In the genomic region with DNA sequence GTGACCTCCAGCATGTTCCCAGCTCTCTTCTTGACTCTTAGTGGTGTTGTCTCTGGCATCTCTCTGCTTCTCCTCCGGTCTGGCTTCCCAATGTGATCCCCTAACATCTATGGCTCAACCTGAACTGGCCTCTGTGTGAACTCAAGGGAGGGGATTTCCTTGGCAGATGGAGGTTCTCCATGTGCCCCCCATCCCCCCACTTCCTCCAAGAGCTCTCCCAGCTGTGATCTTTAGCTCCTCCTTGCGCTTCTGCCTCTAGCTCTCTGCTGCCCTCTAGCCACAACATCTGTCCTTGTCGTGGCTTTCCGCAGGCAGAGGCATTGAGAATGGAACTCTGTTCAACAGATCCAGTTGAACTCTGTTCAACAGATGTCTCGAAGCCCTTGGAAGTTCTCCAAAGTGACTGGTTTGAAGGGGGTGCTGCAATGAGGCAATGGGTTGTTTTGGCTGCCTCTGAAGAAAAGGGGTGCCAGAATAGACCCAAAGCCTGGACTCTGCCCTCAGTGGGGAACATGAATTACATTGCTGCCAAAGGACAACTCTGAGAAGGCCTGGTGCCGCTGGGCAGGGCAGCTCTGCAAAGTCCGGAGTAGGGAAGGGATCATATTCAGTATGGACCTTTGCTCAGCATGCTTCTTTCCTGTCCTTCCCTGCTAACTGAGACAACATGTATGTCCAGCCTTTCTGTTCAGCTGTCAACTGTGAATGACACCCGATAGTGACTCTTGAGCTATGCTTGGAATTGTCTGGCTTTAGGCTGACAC, we compare ENCODE assay signal across 1 cellular context.
TF ChIP-seq lines count a peak whose summit lies in the region.

No MANE protein-coding gene starts in this region.

TF ChIP-seq in HepG2, 621 proteins besides CTCF, POLR2A, EP300 and RAD21 (continued from another document and continues in another):
- TF ChIP-seq, protein P1, sequence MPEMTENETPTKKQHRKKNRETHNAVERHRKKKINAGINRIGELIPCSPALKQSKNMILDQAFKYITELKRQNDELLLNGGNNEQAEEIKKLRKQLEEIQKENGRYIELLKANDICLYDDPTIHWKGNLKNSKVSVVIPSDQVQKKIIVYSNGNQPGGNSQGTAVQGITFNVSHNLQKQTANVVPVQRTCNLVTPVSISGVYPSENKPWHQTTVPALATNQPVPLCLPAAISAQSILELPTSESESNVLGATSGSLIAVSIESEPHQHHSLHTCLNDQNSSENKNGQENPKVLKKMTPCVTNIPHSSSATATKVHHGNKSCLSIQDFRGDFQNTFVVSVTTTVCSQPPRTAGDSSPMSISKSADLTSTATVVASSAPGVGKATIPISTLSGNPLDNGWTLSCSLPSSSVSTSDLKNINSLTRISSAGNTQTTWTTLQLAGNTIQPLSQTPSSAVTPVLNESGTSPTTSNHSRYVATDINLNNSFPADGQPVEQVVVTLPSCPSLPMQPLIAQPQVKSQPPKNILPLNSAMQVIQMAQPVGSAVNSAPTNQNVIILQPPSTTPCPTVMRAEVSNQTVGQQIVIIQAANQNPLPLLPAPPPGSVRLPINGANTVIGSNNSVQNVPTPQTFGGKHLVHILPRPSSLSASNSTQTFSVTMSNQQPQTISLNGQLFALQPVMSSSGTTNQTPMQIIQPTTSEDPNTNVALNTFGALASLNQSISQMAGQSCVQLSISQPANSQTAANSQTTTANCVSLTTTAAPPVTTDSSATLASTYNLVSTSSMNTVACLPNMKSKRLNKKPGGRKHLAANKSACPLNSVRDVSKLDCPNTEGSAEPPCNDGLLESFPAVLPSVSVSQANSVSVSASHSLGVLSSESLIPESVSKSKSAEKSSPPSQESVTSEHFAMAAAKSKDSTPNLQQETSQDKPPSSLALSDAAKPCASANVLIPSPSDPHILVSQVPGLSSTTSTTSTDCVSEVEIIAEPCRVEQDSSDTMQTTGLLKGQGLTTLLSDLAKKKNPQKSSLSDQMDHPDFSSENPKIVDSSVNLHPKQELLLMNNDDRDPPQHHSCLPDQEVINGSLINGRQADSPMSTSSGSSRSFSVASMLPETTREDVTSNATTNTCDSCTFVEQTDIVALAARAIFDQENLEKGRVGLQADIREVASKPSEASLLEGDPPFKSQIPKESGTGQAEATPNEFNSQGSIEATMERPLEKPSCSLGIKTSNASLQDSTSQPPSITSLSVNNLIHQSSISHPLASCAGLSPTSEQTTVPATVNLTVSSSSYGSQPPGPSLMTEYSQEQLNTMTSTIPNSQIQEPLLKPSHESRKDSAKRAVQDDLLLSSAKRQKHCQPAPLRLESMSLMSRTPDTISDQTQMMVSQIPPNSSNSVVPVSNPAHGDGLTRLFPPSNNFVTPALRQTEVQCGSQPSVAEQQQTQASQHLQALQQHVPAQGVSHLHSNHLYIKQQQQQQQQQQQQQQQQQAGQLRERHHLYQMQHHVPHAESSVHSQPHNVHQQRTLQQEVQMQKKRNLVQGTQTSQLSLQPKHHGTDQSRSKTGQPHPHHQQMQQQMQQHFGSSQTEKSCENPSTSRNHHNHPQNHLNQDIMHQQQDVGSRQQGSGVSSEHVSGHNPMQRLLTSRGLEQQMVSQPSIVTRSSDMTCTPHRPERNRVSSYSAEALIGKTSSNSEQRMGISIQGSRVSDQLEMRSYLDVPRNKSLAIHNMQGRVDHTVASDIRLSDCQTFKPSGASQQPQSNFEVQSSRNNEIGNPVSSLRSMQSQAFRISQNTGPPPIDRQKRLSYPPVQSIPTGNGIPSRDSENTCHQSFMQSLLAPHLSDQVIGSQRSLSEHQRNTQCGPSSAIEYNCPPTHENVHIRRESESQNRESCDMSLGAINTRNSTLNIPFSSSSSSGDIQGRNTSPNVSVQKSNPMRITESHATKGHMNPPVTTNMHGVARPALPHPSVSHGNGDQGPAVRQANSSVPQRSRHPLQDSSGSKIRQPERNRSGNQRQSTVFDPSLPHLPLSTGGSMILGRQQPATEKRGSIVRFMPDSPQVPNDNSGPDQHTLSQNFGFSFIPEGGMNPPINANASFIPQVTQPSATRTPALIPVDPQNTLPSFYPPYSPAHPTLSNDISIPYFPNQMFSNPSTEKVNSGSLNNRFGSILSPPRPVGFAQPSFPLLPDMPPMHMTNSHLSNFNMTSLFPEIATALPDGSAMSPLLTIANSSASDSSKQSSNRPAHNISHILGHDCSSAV (CRISPR knock-in tag; IDR thresholded peaks at IDR 0.05; ENCODE audit: borderline replicate concordance): no peak
- TF ChIP-seq GLI4 (CRISPR knock-in tag; IDR thresholded peaks at IDR 0.05; ENCODE audit: borderline replicate concordance): no peak
- TF ChIP-seq, protein P2, sequence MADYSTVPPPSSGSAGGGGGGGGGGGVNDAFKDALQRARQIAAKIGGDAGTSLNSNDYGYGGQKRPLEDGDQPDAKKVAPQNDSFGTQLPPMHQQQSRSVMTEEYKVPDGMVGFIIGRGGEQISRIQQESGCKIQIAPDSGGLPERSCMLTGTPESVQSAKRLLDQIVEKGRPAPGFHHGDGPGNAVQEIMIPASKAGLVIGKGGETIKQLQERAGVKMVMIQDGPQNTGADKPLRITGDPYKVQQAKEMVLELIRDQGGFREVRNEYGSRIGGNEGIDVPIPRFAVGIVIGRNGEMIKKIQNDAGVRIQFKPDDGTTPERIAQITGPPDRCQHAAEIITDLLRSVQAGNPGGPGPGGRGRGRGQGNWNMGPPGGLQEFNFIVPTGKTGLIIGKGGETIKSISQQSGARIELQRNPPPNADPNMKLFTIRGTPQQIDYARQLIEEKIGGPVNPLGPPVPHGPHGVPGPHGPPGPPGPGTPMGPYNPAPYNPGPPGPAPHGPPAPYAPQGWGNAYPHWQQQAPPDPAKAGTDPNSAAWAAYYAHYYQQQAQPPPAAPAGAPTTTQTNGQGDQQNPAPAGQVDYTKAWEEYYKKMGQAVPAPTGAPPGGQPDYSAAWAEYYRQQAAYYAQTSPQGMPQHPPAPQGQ (CRISPR knock-in tag; IDR thresholded peaks at IDR 0.05; ENCODE audit: borderline replicate concordance): no peak
- no peak for TF ChIP-seq JUN (CRISPR knock-in tag; IDR thresholded peaks at IDR 0.05)
- TF ChIP-seq ZNF10 (CRISPR knock-in tag; IDR thresholded peaks at IDR 0.05; ENCODE audit: borderline replicate concordance, low read depth): no peak
- TF ChIP-seq FIP1L1 (IDR thresholded peaks at IDR 0.05; ENCODE audit: borderline replicate concordance, insufficient read depth, low read depth, low read length): no peak
- no peak for TF ChIP-seq ZNF44 (CRISPR knock-in tag; IDR thresholded peaks at IDR 0.05)
- TF ChIP-seq, protein P3, sequence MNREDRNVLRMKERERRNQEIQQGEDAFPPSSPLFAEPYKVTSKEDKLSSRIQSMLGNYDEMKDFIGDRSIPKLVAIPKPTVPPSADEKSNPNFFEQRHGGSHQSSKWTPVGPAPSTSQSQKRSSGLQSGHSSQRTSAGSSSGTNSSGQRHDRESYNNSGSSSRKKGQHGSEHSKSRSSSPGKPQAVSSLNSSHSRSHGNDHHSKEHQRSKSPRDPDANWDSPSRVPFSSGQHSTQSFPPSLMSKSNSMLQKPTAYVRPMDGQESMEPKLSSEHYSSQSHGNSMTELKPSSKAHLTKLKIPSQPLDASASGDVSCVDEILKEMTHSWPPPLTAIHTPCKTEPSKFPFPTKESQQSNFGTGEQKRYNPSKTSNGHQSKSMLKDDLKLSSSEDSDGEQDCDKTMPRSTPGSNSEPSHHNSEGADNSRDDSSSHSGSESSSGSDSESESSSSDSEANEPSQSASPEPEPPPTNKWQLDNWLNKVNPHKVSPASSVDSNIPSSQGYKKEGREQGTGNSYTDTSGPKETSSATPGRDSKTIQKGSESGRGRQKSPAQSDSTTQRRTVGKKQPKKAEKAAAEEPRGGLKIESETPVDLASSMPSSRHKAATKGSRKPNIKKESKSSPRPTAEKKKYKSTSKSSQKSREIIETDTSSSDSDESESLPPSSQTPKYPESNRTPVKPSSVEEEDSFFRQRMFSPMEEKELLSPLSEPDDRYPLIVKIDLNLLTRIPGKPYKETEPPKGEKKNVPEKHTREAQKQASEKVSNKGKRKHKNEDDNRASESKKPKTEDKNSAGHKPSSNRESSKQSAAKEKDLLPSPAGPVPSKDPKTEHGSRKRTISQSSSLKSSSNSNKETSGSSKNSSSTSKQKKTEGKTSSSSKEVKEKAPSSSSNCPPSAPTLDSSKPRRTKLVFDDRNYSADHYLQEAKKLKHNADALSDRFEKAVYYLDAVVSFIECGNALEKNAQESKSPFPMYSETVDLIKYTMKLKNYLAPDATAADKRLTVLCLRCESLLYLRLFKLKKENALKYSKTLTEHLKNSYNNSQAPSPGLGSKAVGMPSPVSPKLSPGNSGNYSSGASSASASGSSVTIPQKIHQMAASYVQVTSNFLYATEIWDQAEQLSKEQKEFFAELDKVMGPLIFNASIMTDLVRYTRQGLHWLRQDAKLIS (CRISPR knock-in tag; IDR thresholded peaks at IDR 0.05): no peak
- TF ChIP-seq, protein P4, sequence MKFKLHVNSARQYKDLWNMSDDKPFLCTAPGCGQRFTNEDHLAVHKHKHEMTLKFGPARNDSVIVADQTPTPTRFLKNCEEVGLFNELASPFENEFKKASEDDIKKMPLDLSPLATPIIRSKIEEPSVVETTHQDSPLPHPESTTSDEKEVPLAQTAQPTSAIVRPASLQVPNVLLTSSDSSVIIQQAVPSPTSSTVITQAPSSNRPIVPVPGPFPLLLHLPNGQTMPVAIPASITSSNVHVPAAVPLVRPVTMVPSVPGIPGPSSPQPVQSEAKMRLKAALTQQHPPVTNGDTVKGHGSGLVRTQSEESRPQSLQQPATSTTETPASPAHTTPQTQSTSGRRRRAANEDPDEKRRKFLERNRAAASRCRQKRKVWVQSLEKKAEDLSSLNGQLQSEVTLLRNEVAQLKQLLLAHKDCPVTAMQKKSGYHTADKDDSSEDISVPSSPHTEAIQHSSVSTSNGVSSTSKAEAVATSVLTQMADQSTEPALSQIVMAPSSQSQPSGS (CRISPR knock-in tag; IDR thresholded peaks at IDR 0.05): 0 out of 2 replicates have a peak, but pooled peaks have one; percentile 43
- no peak for TF ChIP-seq ZNF282 (IDR thresholded peaks at IDR 0.05; ENCODE audit: partially characterized antibody)
- TF ChIP-seq ZKSCAN8 (CRISPR knock-in tag; IDR thresholded peaks at IDR 0.05; ENCODE audit: borderline replicate concordance): 0 out of 2 replicates have a peak, but pooled peaks have one; percentile 66
- TF ChIP-seq, protein P5, sequence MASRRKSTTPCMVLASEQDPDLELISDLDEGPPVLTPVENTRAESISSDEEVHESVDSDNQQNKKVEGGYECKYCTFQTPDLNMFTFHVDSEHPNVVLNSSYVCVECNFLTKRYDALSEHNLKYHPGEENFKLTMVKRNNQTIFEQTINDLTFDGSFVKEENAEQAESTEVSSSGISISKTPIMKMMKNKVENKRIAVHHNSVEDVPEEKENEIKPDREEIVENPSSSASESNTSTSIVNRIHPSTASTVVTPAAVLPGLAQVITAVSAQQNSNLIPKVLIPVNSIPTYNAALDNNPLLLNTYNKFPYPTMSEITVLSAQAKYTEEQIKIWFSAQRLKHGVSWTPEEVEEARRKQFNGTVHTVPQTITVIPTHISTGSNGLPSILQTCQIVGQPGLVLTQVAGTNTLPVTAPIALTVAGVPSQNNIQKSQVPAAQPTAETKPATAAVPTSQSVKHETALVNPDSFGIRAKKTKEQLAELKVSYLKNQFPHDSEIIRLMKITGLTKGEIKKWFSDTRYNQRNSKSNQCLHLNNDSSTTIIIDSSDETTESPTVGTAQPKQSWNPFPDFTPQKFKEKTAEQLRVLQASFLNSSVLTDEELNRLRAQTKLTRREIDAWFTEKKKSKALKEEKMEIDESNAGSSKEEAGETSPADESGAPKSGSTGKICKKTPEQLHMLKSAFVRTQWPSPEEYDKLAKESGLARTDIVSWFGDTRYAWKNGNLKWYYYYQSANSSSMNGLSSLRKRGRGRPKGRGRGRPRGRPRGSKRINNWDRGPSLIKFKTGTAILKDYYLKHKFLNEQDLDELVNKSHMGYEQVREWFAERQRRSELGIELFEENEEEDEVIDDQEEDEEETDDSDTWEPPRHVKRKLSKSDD (CRISPR knock-in tag; IDR thresholded peaks at IDR 0.05; ENCODE audit: low read depth): no peak
- TF ChIP-seq ZSCAN29 (CRISPR knock-in tag; conservative IDR thresholded peaks at IDR 0.05): no peak
- peak; percentile 88 for TF ChIP-seq ZNF644 (CRISPR knock-in tag; IDR thresholded peaks at IDR 0.05; ENCODE audit: low read depth)
- no peak for TF ChIP-seq ZFP1 (CRISPR knock-in tag; IDR thresholded peaks at IDR 0.05)
- 0 out of 2 replicates have a peak, but pooled peaks have one; percentile 46 for TF ChIP-seq KAT7 (CRISPR knock-in tag; IDR thresholded peaks at IDR 0.05; ENCODE audit: borderline replicate concordance)
- TF ChIP-seq, protein P6, sequence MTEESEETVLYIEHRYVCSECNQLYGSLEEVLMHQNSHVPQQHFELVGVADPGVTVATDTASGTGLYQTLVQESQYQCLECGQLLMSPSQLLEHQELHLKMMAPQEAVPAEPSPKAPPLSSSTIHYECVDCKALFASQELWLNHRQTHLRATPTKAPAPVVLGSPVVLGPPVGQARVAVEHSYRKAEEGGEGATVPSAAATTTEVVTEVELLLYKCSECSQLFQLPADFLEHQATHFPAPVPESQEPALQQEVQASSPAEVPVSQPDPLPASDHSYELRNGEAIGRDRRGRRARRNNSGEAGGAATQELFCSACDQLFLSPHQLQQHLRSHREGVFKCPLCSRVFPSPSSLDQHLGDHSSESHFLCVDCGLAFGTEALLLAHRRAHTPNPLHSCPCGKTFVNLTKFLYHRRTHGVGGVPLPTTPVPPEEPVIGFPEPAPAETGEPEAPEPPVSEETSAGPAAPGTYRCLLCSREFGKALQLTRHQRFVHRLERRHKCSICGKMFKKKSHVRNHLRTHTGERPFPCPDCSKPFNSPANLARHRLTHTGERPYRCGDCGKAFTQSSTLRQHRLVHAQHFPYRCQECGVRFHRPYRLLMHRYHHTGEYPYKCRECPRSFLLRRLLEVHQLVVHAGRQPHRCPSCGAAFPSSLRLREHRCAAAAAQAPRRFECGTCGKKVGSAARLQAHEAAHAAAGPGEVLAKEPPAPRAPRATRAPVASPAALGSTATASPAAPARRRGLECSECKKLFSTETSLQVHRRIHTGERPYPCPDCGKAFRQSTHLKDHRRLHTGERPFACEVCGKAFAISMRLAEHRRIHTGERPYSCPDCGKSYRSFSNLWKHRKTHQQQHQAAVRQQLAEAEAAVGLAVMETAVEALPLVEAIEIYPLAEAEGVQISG (CRISPR knock-in tag; IDR thresholded peaks at IDR 0.05): peak; percentile 65
- TF ChIP-seq ZNF138 (CRISPR knock-in tag; IDR thresholded peaks at IDR 0.05; ENCODE audit: low read depth): no peak; the same call in 1 of the 2 replicates
- TF ChIP-seq ZNF547 (CRISPR knock-in tag; IDR thresholded peaks at IDR 0.05): no peak
- TF ChIP-seq, protein P7, sequence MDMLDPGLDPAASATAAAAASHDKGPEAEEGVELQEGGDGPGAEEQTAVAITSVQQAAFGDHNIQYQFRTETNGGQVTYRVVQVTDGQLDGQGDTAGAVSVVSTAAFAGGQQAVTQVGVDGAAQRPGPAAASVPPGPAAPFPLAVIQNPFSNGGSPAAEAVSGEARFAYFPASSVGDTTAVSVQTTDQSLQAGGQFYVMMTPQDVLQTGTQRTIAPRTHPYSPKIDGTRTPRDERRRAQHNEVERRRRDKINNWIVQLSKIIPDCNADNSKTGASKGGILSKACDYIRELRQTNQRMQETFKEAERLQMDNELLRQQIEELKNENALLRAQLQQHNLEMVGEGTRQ (IDR thresholded peaks at IDR 0.05; ENCODE audit: low read depth, low read length): no peak
- TF ChIP-seq, protein P7 (CRISPR knock-in tag; IDR thresholded peaks at IDR 0.05; ENCODE audit: borderline replicate concordance): no peak
- TF ChIP-seq ARHGAP35 (CRISPR knock-in tag; IDR thresholded peaks at IDR 0.05; ENCODE audit: borderline replicate concordance): no peak
